In the genomic region with DNA sequence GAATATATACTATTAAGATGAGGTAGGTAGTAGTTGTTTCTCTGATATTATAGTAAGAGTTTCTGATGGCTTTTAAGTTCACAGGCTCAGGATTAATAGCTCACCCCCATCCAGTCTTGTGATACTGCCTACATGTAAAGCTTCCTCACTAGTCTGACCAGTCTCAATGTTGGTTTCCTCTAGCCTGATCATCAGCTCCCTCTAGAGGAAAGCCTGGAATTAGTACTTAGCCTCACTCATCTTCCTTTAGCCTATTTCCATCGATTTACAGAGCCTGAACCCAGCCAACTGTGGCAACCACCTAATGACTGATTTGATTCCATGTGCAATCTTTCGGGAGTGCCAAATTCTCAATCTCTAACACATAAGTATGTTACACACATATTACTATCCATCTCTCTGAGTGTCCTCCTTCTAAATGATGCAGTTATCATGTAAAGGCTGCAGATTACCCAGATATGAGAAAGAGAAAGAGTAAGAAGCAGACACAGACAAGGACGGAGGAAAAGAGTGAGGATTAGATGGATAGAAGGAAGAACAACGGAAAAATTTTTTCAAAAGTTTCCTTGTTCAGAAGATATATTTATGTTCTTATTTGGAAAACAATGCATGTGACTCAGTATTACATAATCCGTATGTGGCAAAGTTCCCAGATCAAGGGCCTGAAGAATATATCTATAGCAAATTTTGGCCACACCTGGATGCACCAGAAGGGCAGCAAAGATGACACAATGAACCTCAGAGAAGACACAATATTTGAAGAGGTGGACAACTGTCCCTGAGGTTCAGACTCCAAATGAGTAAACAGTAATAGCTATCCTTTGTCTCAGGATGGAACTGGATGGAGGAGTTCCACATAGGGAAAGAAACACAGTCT, we compare ENCODE assay signal across 8 cellular contexts.
A peak's percentile ranks its signal among the peaks of the same experiment; 100 is the strongest.
DNase-seq lines count a peak whose midpoint lies in the region; ATAC-seq, FAIRE-seq and TF ChIP-seq lines count a peak whose summit lies in the region.

No MANE protein-coding gene starts in this region.

- no peaks in the 10 kb centered on the region for H3K36me3 Mint-ChIP-seq in T-cell
- no peaks in the 10 kb centered on the region for H3K36me3 Mint-ChIP-seq in activated T-cell treated with anti-CD3 and anti-CD28 coated beads, Interleukin-2, amount 50 U/mL, for 24 hours (ENCODE audit: low read depth)

- H3K4me2 ChIP-seq in endothelial cell of umbilical vein (ENCODE audit: insufficient read depth, low read length): peak overlapping the region; percentile 40

- no peak overlapping the region for H3K4me3 ChIP-seq in endothelial cell of umbilical vein (replicated peaks in 1 of 3; ENCODE audit: insufficient read depth in 1 of 3, low read depth in 1 of 3, low read length in 3 of 3)

- dilution Hi-C loops in endothelial cell of umbilical vein (cut with MboI; ENCODE audit: extremely low pct_ligation_motif_present, low sequenced_read_pairs): no loop called here

- H3K9me3 ChIP-seq in endothelial cell of umbilical vein (replicated peaks; ENCODE audit: control insufficient read depth, insufficient read depth, low read length): no peaks in the 10 kb centered on the region

- no peaks in the 10 kb centered on the region for H3K4me1 ChIP-seq in endothelial cell of umbilical vein (ENCODE audit: control insufficient read depth, extremely low read depth, insufficient read depth, low read length)

- no peaks in the 10 kb centered on the region for H3K4me1 Mint-ChIP-seq in T-cell
- no peaks in the 10 kb centered on the region for H3K4me1 Mint-ChIP-seq in activated T-cell treated with anti-CD3 and anti-CD28 coated beads, Interleukin-2, amount 50 U/mL, for 24 hours (ENCODE audit: low read depth)

- in situ Hi-C loops in Caki2 (cut with HindIII; ENCODE audit: low pct_unique_long_range_greater_than_20kb, low sequenced_read_pairs): no loop called here

- no peaks in the 10 kb centered on the region for H3K9me1 ChIP-seq in endothelial cell of umbilical vein (replicated peaks; ENCODE audit: control insufficient read depth, extremely low read depth, insufficient read depth, low read length)

- intact Hi-C loops in endothelial cell of umbilical vein (cut with micrococcal nuclease): loop anchor here (1.0 to 10.0 kb wide), 5 partner anchors 192 to 1020 kb away; no protein-coding TSS in a partner anchor

- no peaks in the 10 kb centered on the region for H3K27me3 Mint-ChIP-seq in T-cell
- H3K27me3 Mint-ChIP-seq in activated T-cell treated with anti-CD3 and anti-CD28 coated beads, Interleukin-2, amount 50 U/mL, for 24 hours: no peaks in the 10 kb centered on the region

- no peaks in the 10 kb centered on the region for H3K27me3 ChIP-seq in endothelial cell of umbilical vein (ENCODE audit: control insufficient read depth in 2 of 2, insufficient read depth in 2 of 2, low read length in 2 of 2)

- H3K79me2 ChIP-seq in endothelial cell of umbilical vein (ENCODE audit: control insufficient read depth, insufficient read depth, low read length): no peaks in the 10 kb centered on the region

- peak overlapping the region; percentile 45 for H2AFZ ChIP-seq in endothelial cell of umbilical vein (ENCODE audit: low read depth, low read length)

- POLR2A ChIA-PET in endothelial cell of umbilical vein (lab: Charles Lee): interaction anchor here (0.6 kb wide), 1 partner anchor 552 kb away, joined by 5 read pairs; no protein-coding TSS in a partner anchor
- POLR2A ChIA-PET in T-cell (lab: Charles Lee): no interaction called here

- H3K27ac Mint-ChIP-seq in T-cell: no peak overlapping the region
- H3K27ac Mint-ChIP-seq in activated T-cell treated with anti-CD3 and anti-CD28 coated beads, Interleukin-2, amount 50 U/mL, for 24 hours: no peak overlapping the region

- peak; percentile 80 for FAIRE-seq in endothelial cell of umbilical vein (lab: Jason Lieb, UNC)

- no peaks in the 10 kb centered on the region for H4K20me1 ChIP-seq in endothelial cell of umbilical vein (replicated peaks; ENCODE audit: control insufficient read depth, extremely low read depth, insufficient read depth, low read length)

- peak; percentile 56 for ATAC-seq in HG02885 (IDR thresholded peaks at IDR 0.05; ENCODE audit: poor library complexity, unreplicated experiment)
- ATAC-seq in T-cell (replicated peaks in 1 of 4): no peak
- no peak for ATAC-seq in HG03097 (IDR thresholded peaks at IDR 0.05; ENCODE audit: low FRiP score, unreplicated experiment)

- CTCF ChIA-PET in endothelial cell of umbilical vein (lab: Charles Lee) (interaction anchor here (0.6 to 2.0 kb wide), 10 partner anchors 16 to 1023 kb away, joined by 3 to 13 read pairs (median 4); no protein-coding TSS in a partner anchor), T-cell (lab: Charles Lee) (no interaction called here)

- no peak overlapping the region for H3K9ac ChIP-seq in endothelial cell of umbilical vein (replicated peaks; ENCODE audit: extremely low read depth, insufficient read depth, low read length)

- no peaks in the 10 kb centered on the region for H3K36me3 ChIP-seq in endothelial cell of umbilical vein (ENCODE audit: control insufficient read depth in 2 of 2, extremely low read depth in 1 of 2, insufficient read depth in 2 of 2, low read length in 2 of 2)

- no TSS peak for BruUV-seq in endothelial cell of umbilical vein (replicated peaks; lab: Mats Ljungman, UMichigan)

- DNase-seq in Caki2 (ENCODE audit: low read depth) (peak; percentile 18), NCI-H774 (lab: John Stamatoyannopoulos, UW) (peak; percentile 53), endothelial cell of umbilical vein (ENCODE audit: low read depth, low spot score) (peak; percentile 64), pons (ENCODE audit: low spot score) (peak; percentile 87), T-cell (no peak)
- DNase-seq in activated T-cell treated with anti-CD3 and anti-CD28 coated beads, Interleukin-2, amount 50 U/mL, for 24 hours: no peak

- TF ChIP-seq POLR2A in endothelial cell of umbilical vein (IDR thresholded peaks at IDR 0.05; ENCODE audit: low read depth, low read length): no peak

- H3K9me3 Mint-ChIP-seq in T-cell: peaks cover 0 to 5% (median 4%) of the 10 kb centered on the region in 3 donors
- H3K9me3 Mint-ChIP-seq in activated T-cell treated with anti-CD3 and anti-CD28 coated beads, Interleukin-2, amount 50 U/mL, for 24 hours: no peaks in the 10 kb centered on the region

- peak; percentile 45 to 55 for TF ChIP-seq CTCF in endothelial cell of umbilical vein (IDR thresholded peaks at IDR 0.05; ENCODE audit: extremely low read depth in 1 of 2, insufficient read depth in 1 of 2, low read depth in 1 of 2, low read length in 2 of 2)

- no peak overlapping the region for H3K4me3 Mint-ChIP-seq in T-cell
- H3K4me3 Mint-ChIP-seq in activated T-cell treated with anti-CD3 and anti-CD28 coated beads, Interleukin-2, amount 50 U/mL, for 24 hours: no peak overlapping the region

- no peak overlapping the region for H3K27ac ChIP-seq in endothelial cell of umbilical vein (ENCODE audit: insufficient read depth, low read depth, low read length)

TF ChIP-seq in endothelial cell of umbilical vein, 7 proteins besides CTCF, POLR2A, EP300 and RAD21:
- TF ChIP-seq POLR2AphosphoS5 (IDR thresholded peaks at IDR 0.05; ENCODE audit: insufficient read depth, low read depth, low read length) (no peak), JUN (IDR thresholded peaks at IDR 0.05; ENCODE audit: borderline replicate concordance, insufficient read depth, insufficient read length, low read depth) (no peak), EZH2 (IDR thresholded peaks at IDR 0.05; ENCODE audit: borderline replicate concordance, low read depth, low read length, severe bottlenecking) (no peak), FOS (IDR thresholded peaks at IDR 0.05; ENCODE audit: borderline replicate concordance, insufficient read depth, low read length) (no peak), MYC (IDR thresholded peaks at IDR 0.05; ENCODE audit: low read depth, low read length) (no peak), GATA2 (IDR thresholded peaks at IDR 0.05; ENCODE audit: insufficient read depth, insufficient read length, low read depth, low read length) (no peak), MAX (IDR thresholded peaks at IDR 0.05; ENCODE audit: insufficient read depth, insufficient read length) (no peak)

Comparison
In these comparisons a context has a peak if more than half of its experiments do, and no peak if none do; other contexts are left out.
1. DNase-seq: peak in Caki2 (single experiment), NCI-H774 (single experiment), endothelial cell of umbilical vein (single experiment) and pons (single experiment); none in T-cell (0 of 34) and activated T-cell treated with anti-CD3 and anti-CD28 coated beads, Interleukin-2, amount 50 U/mL, for 24 hours (single experiment).